1 cellular context compared by ENCODE assay signal in the genomic region with DNA sequence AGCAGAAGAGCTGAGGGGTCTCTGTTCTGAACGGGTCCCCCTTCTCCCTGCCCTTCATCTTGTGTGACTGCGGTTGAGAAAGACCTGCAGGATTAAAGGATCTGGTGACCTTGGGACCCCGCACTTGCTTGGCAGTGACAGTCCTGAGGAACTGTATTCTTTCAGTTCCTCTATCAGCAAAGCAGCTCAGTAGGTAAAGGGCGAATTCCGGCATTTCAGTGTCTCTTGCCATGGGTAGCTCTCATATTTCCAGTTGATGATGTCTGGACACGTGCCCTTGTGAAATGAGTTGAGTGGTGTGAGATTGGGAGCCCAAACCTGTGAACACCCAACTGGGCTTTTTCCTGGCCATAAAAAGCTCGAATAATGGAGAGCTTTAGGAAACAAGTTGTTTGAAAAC.
A peak's percentile ranks its signal among the peaks of the same experiment; 100 is the strongest.
TF ChIP-seq lines count a peak whose summit lies in the region.

No MANE protein-coding gene starts in this region.

TF ChIP-seq in GM12878, 131 proteins besides CTCF, POLR2A, EP300 and RAD21:
- no peak for TF ChIP-seq ZNF24 (IDR thresholded peaks at IDR 0.05)
- peak; percentile 65 for TF ChIP-seq SPI1 (IDR thresholded peaks at IDR 0.05; ENCODE audit: borderline replicate concordance, insufficient read depth, low read depth, low read length)
- TF ChIP-seq IKZF1 (conservative IDR thresholded peaks at IDR 0.05) = peak; percentile 36; the same call in 1 of the 2 replicates
- peak in 1 of 2 experiments; percentile 20; a peak in 1 of 4 replicates for TF ChIP-seq IKZF2 (IDR thresholded peaks at IDR 0.05)
- no peak for TF ChIP-seq KAT2A (conservative IDR thresholded peaks at IDR 0.05; ENCODE audit: control insufficient read depth, low read depth, low read length)
- no peak for TF ChIP-seq ATF7 (IDR thresholded peaks at IDR 0.05; ENCODE audit: low read depth)
